ENCODE assay signal across 10 cellular contexts in genomic region chr6:37172991-37173572, GRCh38. TPM values are rescaled to one million over a fixed set of nuclear protein-coding genes. Genes with fewer than 3 reads are reported as not detected.
DNase-seq lines count a peak whose midpoint lies in the region; ATAC-seq and TF ChIP-seq lines count a peak whose summit lies in the region.
"Had no signal": no experiment of that assay in that cellular context is flagged by ENCODE, and none has a peak within 500 bp of the region (broad histone marks: within the 10 kb centered on the region; RNA-seq: fewer than 3 reads in every experiment).

No MANE protein-coding gene starts in this region.

- ATAC-seq in left lobe of liver = no peak
- no peak for ATAC-seq in HG03442 (IDR thresholded peaks at IDR 0.05; ENCODE audit: unreplicated experiment)

- H3K27me3 ChIP-seq in BLaER1 (peaks cover 18% of the 10 kb centered on the region), OCI-LY3 (ENCODE audit: low read depth, low read length) (no peaks in the 10 kb centered on the region), neutrophil (peaks cover 13% of the 10 kb centered on the region)
- no peaks in the 10 kb centered on the region for H3K27me3 ChIP-seq in effector memory CD4-positive, alpha-beta T cell (replicated peaks; ENCODE audit: control insufficient read depth, insufficient read depth, low read length, poor library complexity, severe bottlenecking)

- H4K20me1 ChIP-seq in BLaER1 (0 out of 2 replicates have a peak, but pooled peaks cover 6% of the 10 kb centered on the region), OCI-LY3 (ENCODE audit: insufficient read depth, low read length) (peaks cover 39% of the 10 kb centered on the region)

- H3K4me2 ChIP-seq in BLaER1 (peak overlapping the region; percentile 100), OCI-LY3 (ENCODE audit: low read length) (peak overlapping the region; percentile 95)

- in situ Hi-C loops in GM13977 (cut with MboI; ENCODE audit: low pct_unique_long_range_greater_than_20kb, low sequenced_read_pairs, unreplicated experiment) = loop anchor here (5.0 to 10.0 kb wide), 2 partner anchors 118 to 151 kb away; no protein-coding TSS in a partner anchor

- H3K4me1 ChIP-seq in BLaER1 (peaks cover 78% of the 10 kb centered on the region), OCI-LY3 (ENCODE audit: low read length) (peaks cover 55% of the 10 kb centered on the region), neutrophil (ENCODE audit: control insufficient read depth in 1 of 2, insufficient read depth in 1 of 2, low read depth in 1 of 2, low read length in 1 of 2) (peaks cover 55 to 67% of the 10 kb centered on the region in 2 experiments)
- H3K4me1 ChIP-seq in effector memory CD4-positive, alpha-beta T cell (ENCODE audit: control insufficient read depth, insufficient read depth, low read length, poor library complexity, severe bottlenecking) = peaks cover 47% of the 10 kb centered on the region

- TF ChIP-seq CTCF in OCI-LY3 (IDR thresholded peaks at IDR 0.05; ENCODE audit: low read depth, low read length) (no peak), neutrophil (IDR thresholded peaks at IDR 0.05) (no peak), GM13977 (IDR thresholded peaks at IDR 0.05; ENCODE audit: extremely low read depth, insufficient read depth, missing control alignments) (no peak)

- no peak overlapping the region for H2AFZ ChIP-seq in OCI-LY3 (ENCODE audit: low read depth, low read length)

- peak overlapping the region; percentile 80; the same call in 1 of the 2 replicates for H3K4me3 ChIP-seq in BLaER1
- peak overlapping the region; percentile 89 for H3K4me3 ChIP-seq in OCI-LY3 (ENCODE audit: low read length)
- H3K4me3 ChIP-seq in effector memory CD4-positive, alpha-beta T cell (ENCODE audit: insufficient read depth, low read depth, low read length, poor library complexity, severe bottlenecking) = peak overlapping the region; percentile 98
- peak overlapping the region; percentile 96 to 99 for H3K4me3 ChIP-seq in neutrophil (ENCODE audit: low read depth in 1 of 2, low read length in 1 of 2)

- no peaks in the 10 kb centered on the region for H3K9me3 ChIP-seq in BLaER1
- H3K9me3 ChIP-seq in OCI-LY3 (ENCODE audit: insufficient read depth, low read length) = no peaks in the 10 kb centered on the region
- no peaks in the 10 kb centered on the region for H3K9me3 ChIP-seq in effector memory CD4-positive, alpha-beta T cell (ENCODE audit: control insufficient read depth, low read length)
- no peaks in the 10 kb centered on the region for H3K9me3 ChIP-seq in neutrophil

- DNase-seq in effector memory CD4-positive, alpha-beta T cell = no peak
- no peak for DNase-seq in HuH-7 (ENCODE audit: low spot score)
- no peak for DNase-seq in left lobe of liver (ENCODE audit: low spot score)
- no peak for DNase-seq in GM13977 (ENCODE audit: low spot score)
- DNase-seq: NCI-H2029 treated with DMSO at 0.1 percent for 48 hours, trophoblast cell had no signal

- H3K79me2 ChIP-seq in OCI-LY3 (ENCODE audit: low read length) = peaks cover 73% of the 10 kb centered on the region

- no peak overlapping the region for H3K27ac ChIP-seq in BLaER1
- peak overlapping the region; percentile 95 for H3K27ac ChIP-seq in OCI-LY3 (ENCODE audit: low read length)
- peak overlapping the region; percentile 78 for H3K27ac ChIP-seq in effector memory CD4-positive, alpha-beta T cell (ENCODE audit: insufficient read depth, low read length, poor library complexity, severe bottlenecking)
- peak overlapping the region; percentile 88 for H3K27ac ChIP-seq in neutrophil

- peaks cover 27% of the 10 kb centered on the region for H3K36me3 ChIP-seq in BLaER1
- H3K36me3 ChIP-seq in OCI-LY3 (replicated peaks; ENCODE audit: low read depth, low read length) = peaks cover 64% of the 10 kb centered on the region
- peaks cover 33% of the 10 kb centered on the region for H3K36me3 ChIP-seq in effector memory CD4-positive, alpha-beta T cell (ENCODE audit: control insufficient read depth, insufficient read depth, low read length)
- peaks cover 51% of the 10 kb centered on the region for H3K36me3 ChIP-seq in neutrophil

- H3K9ac ChIP-seq in BLaER1 (0 out of 2 replicates have a peak overlapping the region, but pooled peaks have one; percentile 15), OCI-LY3 (ENCODE audit: low read length) (peak overlapping the region; percentile 100)

RNA-seq across cellular contexts. Expression of gene PIM1, which starts 3.1 kb away (rescaled TPM):
- 5.7 TPM for total RNA-seq in left lobe of liver
